1 cellular context compared by ENCODE assay signal in the genomic region with DNA sequence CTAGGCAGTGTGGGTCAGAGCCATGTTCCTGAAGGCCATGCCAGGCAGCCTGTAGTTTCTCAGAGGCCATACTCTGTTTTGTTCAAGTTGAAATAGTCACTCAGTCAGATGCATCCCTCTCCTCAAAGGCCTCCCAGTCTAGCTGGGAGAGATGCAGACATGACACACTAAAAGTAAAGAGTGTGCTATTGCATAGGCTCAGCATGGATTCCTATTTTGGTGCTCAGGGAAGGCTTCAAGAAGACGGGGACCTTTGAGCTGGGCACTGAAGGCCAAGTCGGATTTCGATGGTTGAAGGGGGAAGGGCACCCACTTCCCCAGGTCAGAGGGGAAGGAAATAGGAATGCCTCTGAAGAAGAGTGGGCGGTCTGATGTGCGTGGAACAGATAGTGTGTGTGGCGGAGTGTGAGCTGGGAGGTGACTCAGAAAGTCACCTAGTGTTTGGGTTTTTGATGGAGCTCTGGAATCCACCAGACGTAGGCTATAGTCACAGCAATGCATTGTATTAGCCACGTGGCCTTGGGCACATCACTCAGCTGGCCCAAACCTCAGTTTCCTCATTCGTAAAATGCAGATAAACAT.
TF ChIP-seq lines count a peak whose summit lies in the region.

No MANE protein-coding gene starts in this region.

TF ChIP-seq in HepG2, 621 proteins besides CTCF, POLR2A, EP300 and RAD21 (continued from another document):
- TF ChIP-seq PRPF4 (IDR thresholded peaks at IDR 0.05; ENCODE audit: low read depth, low read length, poor library complexity, severe bottlenecking) (no peak), RNF219 (CRISPR knock-in tag; IDR thresholded peaks at IDR 0.05) (no peak), ERF (CRISPR knock-in tag; IDR thresholded peaks at IDR 0.05) (0 out of 2 replicates have a peak, but pooled peaks have one; percentile 24), MTERF4 (CRISPR knock-in tag; IDR thresholded peaks at IDR 0.05) (0 out of 2 replicates have a peak, but pooled peaks have one; percentile 30), FOSL2 (CRISPR knock-in tag; IDR thresholded peaks at IDR 0.05) (peak; percentile 30; the same call in 1 of the 2 replicates), ARNT2 (CRISPR knock-in tag; IDR thresholded peaks at IDR 0.05; ENCODE audit: low read depth) (no peak), WIZ (CRISPR knock-in tag; IDR thresholded peaks at IDR 0.05) (no peak), LCORL (IDR thresholded peaks at IDR 0.05) (no peak), LCORL (CRISPR knock-in tag; IDR thresholded peaks at IDR 0.05) (no peak)
- TF ChIP-seq, protein P1, sequence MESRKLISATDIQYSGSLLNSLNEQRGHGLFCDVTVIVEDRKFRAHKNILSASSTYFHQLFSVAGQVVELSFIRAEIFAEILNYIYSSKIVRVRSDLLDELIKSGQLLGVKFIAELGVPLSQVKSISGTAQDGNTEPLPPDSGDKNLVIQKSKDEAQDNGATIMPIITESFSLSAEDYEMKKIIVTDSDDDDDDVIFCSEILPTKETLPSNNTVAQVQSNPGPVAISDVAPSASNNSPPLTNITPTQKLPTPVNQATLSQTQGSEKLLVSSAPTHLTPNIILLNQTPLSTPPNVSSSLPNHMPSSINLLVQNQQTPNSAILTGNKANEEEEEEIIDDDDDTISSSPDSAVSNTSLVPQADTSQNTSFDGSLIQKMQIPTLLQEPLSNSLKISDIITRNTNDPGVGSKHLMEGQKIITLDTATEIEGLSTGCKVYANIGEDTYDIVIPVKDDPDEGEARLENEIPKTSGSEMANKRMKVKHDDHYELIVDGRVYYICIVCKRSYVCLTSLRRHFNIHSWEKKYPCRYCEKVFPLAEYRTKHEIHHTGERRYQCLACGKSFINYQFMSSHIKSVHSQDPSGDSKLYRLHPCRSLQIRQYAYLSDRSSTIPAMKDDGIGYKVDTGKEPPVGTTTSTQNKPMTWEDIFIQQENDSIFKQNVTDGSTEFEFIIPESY (CRISPR knock-in tag; IDR thresholded peaks at IDR 0.05): peak; percentile 73; the same call in 1 of the 2 replicates
